ENCODE assay signal across 1 cellular context in the genomic region with DNA sequence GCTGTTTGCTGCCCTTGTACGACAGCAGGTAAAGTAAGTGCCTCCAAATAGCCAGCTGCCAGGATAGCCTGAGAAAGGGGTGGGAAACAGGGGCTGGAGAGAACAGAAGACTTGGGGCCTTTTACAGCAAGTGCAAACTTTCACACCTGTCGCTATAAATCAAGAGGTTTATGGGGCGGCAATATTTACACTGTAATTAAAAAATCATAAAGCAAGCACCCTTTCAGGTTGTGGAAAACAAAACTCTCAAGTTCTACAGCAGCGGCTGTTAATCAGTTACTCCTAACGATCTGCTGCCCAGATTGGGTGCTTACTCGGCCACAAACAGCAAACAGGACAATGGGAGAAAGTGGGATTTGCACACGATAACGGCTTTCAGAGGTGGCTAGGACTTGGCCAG.
TF ChIP-seq lines count a peak whose summit lies in the region.

No MANE protein-coding gene starts in this region.

TF ChIP-seq in HEK293, 187 proteins besides CTCF, POLR2A, EP300 and RAD21 (continued from another document and continues in another):
- TF ChIP-seq, protein P1, sequence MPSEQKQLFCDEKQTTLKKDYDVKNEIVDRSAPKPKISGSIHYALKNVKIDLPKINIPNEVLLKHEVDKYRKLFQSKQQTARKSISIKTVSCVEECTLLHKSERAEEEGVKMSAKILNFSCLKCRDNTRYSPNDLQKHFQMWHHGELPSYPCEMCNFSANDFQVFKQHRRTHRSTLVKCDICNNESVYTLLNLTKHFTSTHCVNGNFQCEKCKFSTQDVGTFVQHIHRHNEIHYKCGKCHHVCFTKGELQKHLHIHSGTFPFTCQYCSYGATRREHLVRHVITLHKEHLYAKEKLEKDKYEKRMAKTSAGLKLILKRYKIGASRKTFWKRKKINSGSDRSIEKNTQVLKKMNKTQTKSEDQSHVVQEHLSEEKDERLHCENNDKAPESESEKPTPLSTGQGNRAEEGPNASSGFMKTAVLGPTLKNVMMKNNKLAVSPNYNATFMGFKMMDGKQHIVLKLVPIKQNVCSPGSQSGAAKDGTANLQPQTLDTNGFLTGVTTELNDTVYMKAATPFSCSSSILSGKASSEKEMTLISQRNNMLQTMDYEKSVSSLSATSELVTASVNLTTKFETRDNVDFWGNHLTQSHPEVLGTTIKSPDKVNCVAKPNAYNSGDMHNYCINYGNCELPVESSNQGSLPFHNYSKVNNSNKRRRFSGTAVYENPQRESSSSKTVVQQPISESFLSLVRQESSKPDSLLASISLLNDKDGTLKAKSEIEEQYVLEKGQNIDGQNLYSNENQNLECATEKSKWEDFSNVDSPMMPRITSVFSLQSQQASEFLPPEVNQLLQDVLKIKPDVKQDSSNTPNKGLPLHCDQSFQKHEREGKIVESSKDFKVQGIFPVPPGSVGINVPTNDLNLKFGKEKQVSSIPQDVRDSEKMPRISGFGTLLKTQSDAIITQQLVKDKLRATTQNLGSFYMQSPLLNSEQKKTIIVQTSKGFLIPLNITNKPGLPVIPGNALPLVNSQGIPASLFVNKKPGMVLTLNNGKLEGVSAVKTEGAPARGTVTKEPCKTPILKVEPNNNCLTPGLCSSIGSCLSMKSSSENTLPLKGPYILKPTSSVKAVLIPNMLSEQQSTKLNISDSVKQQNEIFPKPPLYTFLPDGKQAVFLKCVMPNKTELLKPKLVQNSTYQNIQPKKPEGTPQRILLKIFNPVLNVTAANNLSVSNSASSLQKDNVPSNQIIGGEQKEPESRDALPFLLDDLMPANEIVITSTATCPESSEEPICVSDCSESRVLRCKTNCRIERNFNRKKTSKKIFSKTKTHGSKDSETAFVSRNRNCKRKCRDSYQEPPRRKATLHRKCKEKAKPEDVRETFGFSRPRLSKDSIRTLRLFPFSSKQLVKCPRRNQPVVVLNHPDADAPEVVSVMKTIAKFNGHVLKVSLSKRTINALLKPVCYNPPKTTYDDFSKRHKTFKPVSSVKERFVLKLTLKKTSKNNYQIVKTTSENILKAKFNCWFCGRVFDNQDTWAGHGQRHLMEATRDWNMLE (tag by site-specific recombination; conservative IDR thresholded peaks at IDR 0.05; ENCODE audit: low read depth): no peak
- TF ChIP-seq ZNF529 (tag by site-specific recombination; IDR thresholded peaks at IDR 0.05; ENCODE audit: insufficient replicate concordance) (no peak), WT1 (tag by site-specific recombination; IDR thresholded peaks at IDR 0.05) (peak; percentile 67), ZNF548 (tag by site-specific recombination; IDR thresholded peaks at IDR 0.05) (no peak), OSR2 (tag by site-specific recombination; IDR thresholded peaks at IDR 0.05) (peak; percentile 63; the same call in 1 of the 2 replicates), ZNF292 (tag by site-specific recombination; IDR thresholded peaks at IDR 0.05; ENCODE audit: borderline replicate concordance, low read depth) (no peak), SP3 (tag by site-specific recombination; IDR thresholded peaks at IDR 0.05) (no peak), SP2 (tag by site-specific recombination; IDR thresholded peaks at IDR 0.05) (no peak), ZNF664 (tag by site-specific recombination; IDR thresholded peaks at IDR 0.05) (no peak), ZNF423 (tag by site-specific recombination; IDR thresholded peaks at IDR 0.05) (no peak), IKZF3 (tag by site-specific recombination; IDR thresholded peaks at IDR 0.05) (peak; percentile 66; the same call in 1 of the 2 replicates), ZNF19 (tag by site-specific recombination; IDR thresholded peaks at IDR 0.05; ENCODE audit: low read depth) (no peak), ZEB2 (tag by site-specific recombination; IDR thresholded peaks at IDR 0.05) (no peak), GFI1B (tag by site-specific recombination; IDR thresholded peaks at IDR 0.05) (peak; percentile 86), FEZF1 (tag by site-specific recombination; IDR thresholded peaks at IDR 0.05) (peak; percentile 72), ZNF521 (tag by site-specific recombination; IDR thresholded peaks at IDR 0.05) (no peak), ZNF37A (tag by site-specific recombination; IDR thresholded peaks at IDR 0.05) (no peak), TRIM28 (IDR thresholded peaks at IDR 0.05; ENCODE audit: borderline replicate concordance, low read length) (no peak)
- TF ChIP-seq, protein P2, sequence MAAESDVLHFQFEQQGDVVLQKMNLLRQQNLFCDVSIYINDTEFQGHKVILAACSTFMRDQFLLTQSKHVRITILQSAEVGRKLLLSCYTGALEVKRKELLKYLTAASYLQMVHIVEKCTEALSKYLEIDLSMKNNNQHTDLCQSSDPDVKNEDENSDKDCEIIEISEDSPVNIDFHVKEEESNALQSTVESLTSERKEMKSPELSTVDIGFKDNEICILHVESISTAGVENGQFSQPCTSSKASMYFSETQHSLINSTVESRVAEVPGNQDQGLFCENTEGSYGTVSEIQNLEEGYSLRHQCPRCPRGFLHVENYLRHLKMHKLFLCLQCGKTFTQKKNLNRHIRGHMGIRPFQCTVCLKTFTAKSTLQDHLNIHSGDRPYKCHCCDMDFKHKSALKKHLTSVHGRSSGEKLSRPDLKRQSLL (tag by site-specific recombination; IDR thresholded peaks at IDR 0.05): no peak
- TF ChIP-seq, protein P3, sequence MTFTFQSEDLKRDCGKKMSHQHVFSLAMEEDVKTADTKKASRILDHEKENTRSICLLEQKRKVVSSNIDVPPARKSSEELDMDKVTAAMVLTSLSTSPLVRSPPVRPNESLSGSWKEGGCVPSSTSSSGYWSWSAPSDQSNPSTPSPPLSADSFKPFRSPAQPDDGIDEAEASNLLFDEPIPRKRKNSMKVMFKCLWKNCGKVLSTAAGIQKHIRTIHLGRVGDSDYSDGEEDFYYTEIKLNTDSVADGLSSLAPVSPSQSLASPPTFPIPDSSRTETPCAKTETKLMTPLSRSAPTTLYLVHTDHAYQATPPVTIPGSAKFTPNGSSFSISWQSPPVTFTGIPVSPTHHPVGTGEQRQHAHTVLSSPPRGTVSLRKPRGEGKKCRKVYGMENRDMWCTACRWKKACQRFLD (tag by site-specific recombination; IDR thresholded peaks at IDR 0.05): no peak
- TF ChIP-seq, protein P4, sequence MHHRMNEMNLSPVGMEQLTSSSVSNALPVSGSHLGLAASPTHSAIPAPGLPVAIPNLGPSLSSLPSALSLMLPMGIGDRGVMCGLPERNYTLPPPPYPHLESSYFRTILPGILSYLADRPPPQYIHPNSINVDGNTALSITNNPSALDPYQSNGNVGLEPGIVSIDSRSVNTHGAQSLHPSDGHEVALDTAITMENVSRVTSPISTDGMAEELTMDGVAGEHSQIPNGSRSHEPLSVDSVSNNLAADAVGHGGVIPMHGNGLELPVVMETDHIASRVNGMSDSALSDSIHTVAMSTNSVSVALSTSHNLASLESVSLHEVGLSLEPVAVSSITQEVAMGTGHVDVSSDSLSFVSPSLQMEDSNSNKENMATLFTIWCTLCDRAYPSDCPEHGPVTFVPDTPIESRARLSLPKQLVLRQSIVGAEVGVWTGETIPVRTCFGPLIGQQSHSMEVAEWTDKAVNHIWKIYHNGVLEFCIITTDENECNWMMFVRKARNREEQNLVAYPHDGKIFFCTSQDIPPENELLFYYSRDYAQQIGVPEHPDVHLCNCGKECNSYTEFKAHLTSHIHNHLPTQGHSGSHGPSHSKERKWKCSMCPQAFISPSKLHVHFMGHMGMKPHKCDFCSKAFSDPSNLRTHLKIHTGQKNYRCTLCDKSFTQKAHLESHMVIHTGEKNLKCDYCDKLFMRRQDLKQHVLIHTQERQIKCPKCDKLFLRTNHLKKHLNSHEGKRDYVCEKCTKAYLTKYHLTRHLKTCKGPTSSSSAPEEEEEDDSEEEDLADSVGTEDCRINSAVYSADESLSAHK (tag by site-specific recombination; IDR thresholded peaks at IDR 0.05): 0 out of 2 replicates have a peak, but pooled peaks have one; percentile 51
- TF ChIP-seq, protein P5, sequence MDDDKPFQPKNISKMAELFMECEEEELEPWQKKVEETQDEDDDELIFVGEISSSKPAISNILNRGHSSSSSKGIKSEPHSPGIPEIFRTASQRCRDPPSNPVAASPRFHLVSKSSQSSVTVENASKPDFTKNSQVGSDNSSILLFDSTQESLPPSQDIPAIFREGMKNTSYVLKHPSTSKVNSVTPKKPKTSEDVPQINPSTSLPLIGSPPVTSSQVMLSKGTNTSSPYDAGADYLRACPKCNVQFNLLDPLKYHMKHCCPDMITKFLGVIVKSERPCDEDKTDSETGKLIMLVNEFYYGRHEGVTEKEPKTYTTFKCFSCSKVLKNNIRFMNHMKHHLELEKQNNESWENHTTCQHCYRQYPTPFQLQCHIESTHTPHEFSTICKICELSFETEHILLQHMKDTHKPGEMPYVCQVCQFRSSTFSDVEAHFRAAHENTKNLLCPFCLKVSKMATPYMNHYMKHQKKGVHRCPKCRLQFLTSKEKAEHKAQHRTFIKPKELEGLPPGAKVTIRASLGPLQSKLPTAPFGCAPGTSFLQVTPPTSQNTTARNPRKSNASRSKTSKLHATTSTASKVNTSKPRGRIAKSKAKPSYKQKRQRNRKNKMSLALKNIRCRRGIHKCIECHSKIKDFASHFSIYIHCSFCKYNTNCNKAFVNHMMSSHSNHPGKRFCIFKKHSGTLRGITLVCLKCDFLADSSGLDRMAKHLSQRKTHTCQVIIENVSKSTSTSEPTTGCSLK (tag by site-specific recombination; IDR thresholded peaks at IDR 0.05): no peak
- TF ChIP-seq, protein P6, sequence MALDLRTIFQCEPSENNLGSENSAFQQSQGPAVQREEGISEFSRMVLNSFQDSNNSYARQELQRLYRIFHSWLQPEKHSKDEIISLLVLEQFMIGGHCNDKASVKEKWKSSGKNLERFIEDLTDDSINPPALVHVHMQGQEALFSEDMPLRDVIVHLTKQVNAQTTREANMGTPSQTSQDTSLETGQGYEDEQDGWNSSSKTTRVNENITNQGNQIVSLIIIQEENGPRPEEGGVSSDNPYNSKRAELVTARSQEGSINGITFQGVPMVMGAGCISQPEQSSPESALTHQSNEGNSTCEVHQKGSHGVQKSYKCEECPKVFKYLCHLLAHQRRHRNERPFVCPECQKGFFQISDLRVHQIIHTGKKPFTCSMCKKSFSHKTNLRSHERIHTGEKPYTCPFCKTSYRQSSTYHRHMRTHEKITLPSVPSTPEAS (tag by site-specific recombination; IDR thresholded peaks at IDR 0.05): no peak
- TF ChIP-seq, protein P7, sequence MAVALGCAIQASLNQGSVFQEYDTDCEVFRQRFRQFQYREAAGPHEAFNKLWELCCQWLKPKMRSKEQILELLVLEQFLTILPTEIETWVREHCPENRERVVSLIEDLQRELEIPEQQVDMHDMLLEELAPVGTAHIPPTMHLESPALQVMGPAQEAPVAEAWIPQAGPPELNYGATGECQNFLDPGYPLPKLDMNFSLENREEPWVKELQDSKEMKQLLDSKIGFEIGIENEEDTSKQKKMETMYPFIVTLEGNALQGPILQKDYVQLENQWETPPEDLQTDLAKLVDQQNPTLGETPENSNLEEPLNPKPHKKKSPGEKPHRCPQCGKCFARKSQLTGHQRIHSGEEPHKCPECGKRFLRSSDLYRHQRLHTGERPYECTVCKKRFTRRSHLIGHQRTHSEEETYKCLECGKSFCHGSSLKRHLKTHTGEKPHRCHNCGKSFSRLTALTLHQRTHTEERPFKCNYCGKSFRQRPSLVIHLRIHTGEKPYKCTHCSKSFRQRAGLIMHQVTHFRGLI (tag by site-specific recombination; IDR thresholded peaks at IDR 0.05): no peak
- TF ChIP-seq, protein P8, sequence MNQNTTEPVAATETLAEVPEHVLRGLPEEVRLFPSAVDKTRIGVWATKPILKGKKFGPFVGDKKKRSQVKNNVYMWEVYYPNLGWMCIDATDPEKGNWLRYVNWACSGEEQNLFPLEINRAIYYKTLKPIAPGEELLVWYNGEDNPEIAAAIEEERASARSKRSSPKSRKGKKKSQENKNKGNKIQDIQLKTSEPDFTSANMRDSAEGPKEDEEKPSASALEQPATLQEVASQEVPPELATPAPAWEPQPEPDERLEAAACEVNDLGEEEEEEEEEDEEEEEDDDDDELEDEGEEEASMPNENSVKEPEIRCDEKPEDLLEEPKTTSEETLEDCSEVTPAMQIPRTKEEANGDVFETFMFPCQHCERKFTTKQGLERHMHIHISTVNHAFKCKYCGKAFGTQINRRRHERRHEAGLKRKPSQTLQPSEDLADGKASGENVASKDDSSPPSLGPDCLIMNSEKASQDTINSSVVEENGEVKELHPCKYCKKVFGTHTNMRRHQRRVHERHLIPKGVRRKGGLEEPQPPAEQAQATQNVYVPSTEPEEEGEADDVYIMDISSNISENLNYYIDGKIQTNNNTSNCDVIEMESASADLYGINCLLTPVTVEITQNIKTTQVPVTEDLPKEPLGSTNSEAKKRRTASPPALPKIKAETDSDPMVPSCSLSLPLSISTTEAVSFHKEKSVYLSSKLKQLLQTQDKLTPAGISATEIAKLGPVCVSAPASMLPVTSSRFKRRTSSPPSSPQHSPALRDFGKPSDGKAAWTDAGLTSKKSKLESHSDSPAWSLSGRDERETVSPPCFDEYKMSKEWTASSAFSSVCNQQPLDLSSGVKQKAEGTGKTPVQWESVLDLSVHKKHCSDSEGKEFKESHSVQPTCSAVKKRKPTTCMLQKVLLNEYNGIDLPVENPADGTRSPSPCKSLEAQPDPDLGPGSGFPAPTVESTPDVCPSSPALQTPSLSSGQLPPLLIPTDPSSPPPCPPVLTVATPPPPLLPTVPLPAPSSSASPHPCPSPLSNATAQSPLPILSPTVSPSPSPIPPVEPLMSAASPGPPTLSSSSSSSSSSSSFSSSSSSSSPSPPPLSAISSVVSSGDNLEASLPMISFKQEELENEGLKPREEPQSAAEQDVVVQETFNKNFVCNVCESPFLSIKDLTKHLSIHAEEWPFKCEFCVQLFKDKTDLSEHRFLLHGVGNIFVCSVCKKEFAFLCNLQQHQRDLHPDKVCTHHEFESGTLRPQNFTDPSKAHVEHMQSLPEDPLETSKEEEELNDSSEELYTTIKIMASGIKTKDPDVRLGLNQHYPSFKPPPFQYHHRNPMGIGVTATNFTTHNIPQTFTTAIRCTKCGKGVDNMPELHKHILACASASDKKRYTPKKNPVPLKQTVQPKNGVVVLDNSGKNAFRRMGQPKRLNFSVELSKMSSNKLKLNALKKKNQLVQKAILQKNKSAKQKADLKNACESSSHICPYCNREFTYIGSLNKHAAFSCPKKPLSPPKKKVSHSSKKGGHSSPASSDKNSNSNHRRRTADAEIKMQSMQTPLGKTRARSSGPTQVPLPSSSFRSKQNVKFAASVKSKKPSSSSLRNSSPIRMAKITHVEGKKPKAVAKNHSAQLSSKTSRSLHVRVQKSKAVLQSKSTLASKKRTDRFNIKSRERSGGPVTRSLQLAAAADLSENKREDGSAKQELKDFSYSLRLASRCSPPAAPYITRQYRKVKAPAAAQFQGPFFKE (tag by site-specific recombination; IDR thresholded peaks at IDR 0.05; ENCODE audit: borderline replicate concordance): no peak
- TF ChIP-seq, protein P9, sequence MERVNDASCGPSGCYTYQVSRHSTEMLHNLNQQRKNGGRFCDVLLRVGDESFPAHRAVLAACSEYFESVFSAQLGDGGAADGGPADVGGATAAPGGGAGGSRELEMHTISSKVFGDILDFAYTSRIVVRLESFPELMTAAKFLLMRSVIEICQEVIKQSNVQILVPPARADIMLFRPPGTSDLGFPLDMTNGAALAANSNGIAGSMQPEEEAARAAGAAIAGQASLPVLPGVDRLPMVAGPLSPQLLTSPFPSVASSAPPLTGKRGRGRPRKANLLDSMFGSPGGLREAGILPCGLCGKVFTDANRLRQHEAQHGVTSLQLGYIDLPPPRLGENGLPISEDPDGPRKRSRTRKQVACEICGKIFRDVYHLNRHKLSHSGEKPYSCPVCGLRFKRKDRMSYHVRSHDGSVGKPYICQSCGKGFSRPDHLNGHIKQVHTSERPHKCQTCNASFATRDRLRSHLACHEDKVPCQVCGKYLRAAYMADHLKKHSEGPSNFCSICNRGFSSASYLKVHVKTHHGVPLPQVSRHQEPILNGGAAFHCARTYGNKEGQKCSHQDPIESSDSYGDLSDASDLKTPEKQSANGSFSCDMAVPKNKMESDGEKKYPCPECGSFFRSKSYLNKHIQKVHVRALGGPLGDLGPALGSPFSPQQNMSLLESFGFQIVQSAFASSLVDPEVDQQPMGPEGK (tag by site-specific recombination; IDR thresholded peaks at IDR 0.05): no peak
